Comparison of ENCODE assay signal across 19 cellular contexts in genomic region chr9:124359841-124360240, GRCh38. TPM values are rescaled to one million over a fixed set of nuclear protein-coding genes. Genes with fewer than 3 reads are reported as not detected.
DNase-seq lines count a peak whose midpoint lies in the region; ATAC-seq lines count a peak whose summit lies in the region.
"Had no signal": no experiment of that assay in that cellular context is flagged by ENCODE, and none has a peak within 500 bp of the region (broad histone marks: within the 10 kb centered on the region; RNA-seq: fewer than 3 reads in every experiment).

No MANE protein-coding gene starts in this region.

- no peak overlapping the region for H3K27ac ChIP-seq in CD8-positive, alpha-beta memory T cell (ENCODE audit: low read depth, low read length)

- no peaks in the 10 kb centered on the region for H3K27me3 ChIP-seq in CD8-positive, alpha-beta memory T cell (ENCODE audit: insufficient read depth, low read length, poor library complexity, severe bottlenecking)
- H3K27me3 ChIP-seq: MG63 had no signal

- H3K27ac Mint-ChIP-seq in activated CD4-positive, alpha-beta memory T cell treated with anti-CD3 and anti-CD28 coated beads for 36 hours: peak overlapping the region; percentile 65
- H3K27ac Mint-ChIP-seq in activated CD4-positive, alpha-beta memory T cell treated with anti-CD3 and anti-CD28 coated beads, Interleukin-2, amount 10 ng/mL, durations not matched to agents 7 days and 5 days: no peak overlapping the region
- H3K27ac Mint-ChIP-seq in CD8-positive, alpha-beta memory T cell: peak overlapping the region in 5 of 8 donors; percentile 10 to 72 (median 20)
- H3K27ac Mint-ChIP-seq in activated T-helper 17 cell treated with anti-CD3 and anti-CD28 coated beads, Interleukin-2, amount 50 U/mL, for 72 hours: peak overlapping the region; percentile 85
- H3K27ac Mint-ChIP-seq in memory B cell: peak overlapping the region; percentile 74
- H3K27ac Mint-ChIP-seq in activated CD8-positive, alpha-beta memory T cell treated with anti-CD3 and anti-CD28 coated beads, Interleukin-2, amount 10 ng/mL, durations not matched to agents 7 days and 5 days: no peak overlapping the region

- CTCF ChIA-PET in activated CD4-positive, alpha-beta memory T cell treated with anti-CD3 and anti-CD28 coated beads for 36 hours (lab: Charles Lee): interaction anchor here (0.6 to 1.3 kb wide), 2 partner anchors 60 to 233 kb away, joined by 3 to 4 read pairs; no protein-coding TSS in a partner anchor
- CTCF ChIA-PET in activated CD4-positive, alpha-beta memory T cell treated with anti-CD3 and anti-CD28 coated beads, Interleukin-2, amount 10 ng/mL, durations not matched to agents 7 days and 5 days (lab: Charles Lee): interaction anchor here (2.8 kb wide), 1 partner anchor 233 kb away, joined by 14 read pairs; no protein-coding TSS in a partner anchor
- CTCF ChIA-PET in CD8-positive, alpha-beta memory T cell (lab: Charles Lee): no interaction called here
- CTCF ChIA-PET in activated CD8-positive, alpha-beta memory T cell treated with anti-CD3 and anti-CD28 coated beads, Interleukin-2, amount 10 ng/mL, durations not matched to agents 7 days and 5 days (lab: Charles Lee): interaction anchor here (1.8 kb wide), 1 partner anchor 233 kb away, joined by 4 read pairs; no protein-coding TSS in a partner anchor

- H3K36me3 Mint-ChIP-seq in activated CD4-positive, alpha-beta memory T cell treated with anti-CD3 and anti-CD28 coated beads for 36 hours: no peaks in the 10 kb centered on the region
- peaks cover 8% of the 10 kb centered on the region for H3K36me3 Mint-ChIP-seq in activated CD4-positive, alpha-beta memory T cell treated with anti-CD3 and anti-CD28 coated beads, Interleukin-2, amount 10 ng/mL, durations not matched to agents 7 days and 5 days (ENCODE audit: low read depth)
- peaks cover 0 to 43% (median 10%) of the 10 kb centered on the region in 3 donors for H3K36me3 Mint-ChIP-seq in CD8-positive, alpha-beta memory T cell
- peaks cover 42% of the 10 kb centered on the region for H3K36me3 Mint-ChIP-seq in activated T-helper 17 cell treated with anti-CD3 and anti-CD28 coated beads, Interleukin-2, amount 50 U/mL, for 72 hours (ENCODE audit: low read depth)
- peaks cover 13% of the 10 kb centered on the region for H3K36me3 Mint-ChIP-seq in memory B cell
- no peaks in the 10 kb centered on the region for H3K36me3 Mint-ChIP-seq in activated CD8-positive, alpha-beta memory T cell treated with anti-CD3 and anti-CD28 coated beads, Interleukin-2, amount 10 ng/mL, durations not matched to agents 7 days and 5 days

- no peaks in the 10 kb centered on the region for H3K9me3 ChIP-seq in CD8-positive, alpha-beta memory T cell (ENCODE audit: low read length)
- H3K9me3 ChIP-seq: MG63 had no signal

- no peaks in the 10 kb centered on the region for H3K27me3 Mint-ChIP-seq in activated CD4-positive, alpha-beta memory T cell treated with anti-CD3 and anti-CD28 coated beads for 36 hours
- H3K27me3 Mint-ChIP-seq in activated CD4-positive, alpha-beta memory T cell treated with anti-CD3 and anti-CD28 coated beads, Interleukin-2, amount 10 ng/mL, durations not matched to agents 7 days and 5 days: no peaks in the 10 kb centered on the region
- no peaks in the 10 kb centered on the region for H3K27me3 Mint-ChIP-seq in CD8-positive, alpha-beta memory T cell
- H3K27me3 Mint-ChIP-seq in activated T-helper 17 cell treated with anti-CD3 and anti-CD28 coated beads, Interleukin-2, amount 50 U/mL, for 72 hours: no peaks in the 10 kb centered on the region
- H3K27me3 Mint-ChIP-seq in memory B cell: no peaks in the 10 kb centered on the region
- H3K27me3 Mint-ChIP-seq in activated CD8-positive, alpha-beta memory T cell treated with anti-CD3 and anti-CD28 coated beads, Interleukin-2, amount 10 ng/mL, durations not matched to agents 7 days and 5 days: no peaks in the 10 kb centered on the region
- H3K27me3 Mint-ChIP-seq: B cell had no signal

- H3K4me1 ChIP-seq in CD8-positive, alpha-beta memory T cell (ENCODE audit: insufficient read depth, low read length): peaks cover 4% of the 10 kb centered on the region

- peaks cover 49% of the 10 kb centered on the region for H3K4me1 Mint-ChIP-seq in activated CD4-positive, alpha-beta memory T cell treated with anti-CD3 and anti-CD28 coated beads for 36 hours (ENCODE audit: low read depth)
- H3K4me1 Mint-ChIP-seq in activated CD4-positive, alpha-beta memory T cell treated with anti-CD3 and anti-CD28 coated beads, Interleukin-2, amount 10 ng/mL, durations not matched to agents 7 days and 5 days: peaks cover 29% of the 10 kb centered on the region
- H3K4me1 Mint-ChIP-seq in CD8-positive, alpha-beta memory T cell: peaks cover 61 to 79% (median 76%) of the 10 kb centered on the region in 3 donors
- peaks cover 30% of the 10 kb centered on the region for H3K4me1 Mint-ChIP-seq in activated T-helper 17 cell treated with anti-CD3 and anti-CD28 coated beads, Interleukin-2, amount 50 U/mL, for 72 hours
- H3K4me1 Mint-ChIP-seq in memory B cell: peaks cover 13% of the 10 kb centered on the region
- H3K4me1 Mint-ChIP-seq in activated CD8-positive, alpha-beta memory T cell treated with anti-CD3 and anti-CD28 coated beads, Interleukin-2, amount 10 ng/mL, durations not matched to agents 7 days and 5 days: peaks cover 29% of the 10 kb centered on the region

- intact Hi-C loops in activated CD4-positive, alpha-beta memory T cell treated with anti-CD3 and anti-CD28 coated beads for 36 hours (cut with micrococcal nuclease): no loop called here

- DNase-seq in activated CD4-positive, alpha-beta memory T cell treated with anti-CD3 and anti-CD28 coated beads for 36 hours: no peak
- no peak for DNase-seq in activated CD4-positive, alpha-beta memory T cell treated with anti-CD3 and anti-CD28 coated beads, Interleukin-2, amount 10 ng/mL, durations not matched to agents 7 days and 5 days
- DNase-seq in CD8-positive, alpha-beta memory T cell: no peak
- DNase-seq in memory B cell (ENCODE audit: low spot score in 2 of 2): no peak
- no peak for DNase-seq in activated CD8-positive, alpha-beta memory T cell treated with anti-CD3 and anti-CD28 coated beads, Interleukin-2, amount 10 ng/mL, durations not matched to agents 7 days and 5 days
- DNase-seq in Kasumi-1 (lab: John Stamatoyannopoulos, UW): no peak
- DNase-seq: DMS79, Karpas-422, MG63, NCI-H1092, NCI-H1436 treated with DMSO at 0.1 percent for 48 hours, NCI-H2029 treated with DMSO at 0.1 percent for 48 hours, NCI-H2171, NCI-H446 treated with DMSO at 0.1 percent for 48 hours, NCI-H774, Right ventricle myocardium superior had no signal

- no peaks in the 10 kb centered on the region for H3K36me3 ChIP-seq in CD8-positive, alpha-beta memory T cell (ENCODE audit: insufficient read depth, low read length)

- ATAC-seq in activated T-helper 17 cell treated with anti-CD3 and anti-CD28 coated beads, Interleukin-2, amount 50 U/mL, for 72 hours (replicated peaks): peak; percentile 58
- ATAC-seq in memory B cell (ENCODE audit: low read depth): no peak
- no peak for ATAC-seq in activated CD8-positive, alpha-beta memory T cell treated with anti-CD3 and anti-CD28 coated beads, Interleukin-2, amount 10 ng/mL, durations not matched to agents 7 days and 5 days
- no peak for ATAC-seq in HG03439 (IDR thresholded peaks at IDR 0.05; ENCODE audit: unreplicated experiment)

- H3K9me3 Mint-ChIP-seq in activated CD4-positive, alpha-beta memory T cell treated with anti-CD3 and anti-CD28 coated beads for 36 hours: no peaks in the 10 kb centered on the region
- no peaks in the 10 kb centered on the region for H3K9me3 Mint-ChIP-seq in activated CD4-positive, alpha-beta memory T cell treated with anti-CD3 and anti-CD28 coated beads, Interleukin-2, amount 10 ng/mL, durations not matched to agents 7 days and 5 days
- H3K9me3 Mint-ChIP-seq in CD8-positive, alpha-beta memory T cell: no peaks in the 10 kb centered on the region
- no peaks in the 10 kb centered on the region for H3K9me3 Mint-ChIP-seq in activated T-helper 17 cell treated with anti-CD3 and anti-CD28 coated beads, Interleukin-2, amount 50 U/mL, for 72 hours
- H3K9me3 Mint-ChIP-seq in memory B cell: no peaks in the 10 kb centered on the region
- H3K9me3 Mint-ChIP-seq in activated CD8-positive, alpha-beta memory T cell treated with anti-CD3 and anti-CD28 coated beads, Interleukin-2, amount 10 ng/mL, durations not matched to agents 7 days and 5 days (ENCODE audit: low read depth): no peaks in the 10 kb centered on the region

- no peak overlapping the region for H3K4me3 Mint-ChIP-seq in activated CD4-positive, alpha-beta memory T cell treated with anti-CD3 and anti-CD28 coated beads for 36 hours
- no peak overlapping the region for H3K4me3 Mint-ChIP-seq in activated CD4-positive, alpha-beta memory T cell treated with anti-CD3 and anti-CD28 coated beads, Interleukin-2, amount 10 ng/mL, durations not matched to agents 7 days and 5 days
- H3K4me3 Mint-ChIP-seq in CD8-positive, alpha-beta memory T cell: no peak overlapping the region
- no peak overlapping the region for H3K4me3 Mint-ChIP-seq in activated T-helper 17 cell treated with anti-CD3 and anti-CD28 coated beads, Interleukin-2, amount 50 U/mL, for 72 hours
- H3K4me3 Mint-ChIP-seq in memory B cell: no peak overlapping the region
- no peak overlapping the region for H3K4me3 Mint-ChIP-seq in activated CD8-positive, alpha-beta memory T cell treated with anti-CD3 and anti-CD28 coated beads, Interleukin-2, amount 10 ng/mL, durations not matched to agents 7 days and 5 days
- H3K4me3 Mint-ChIP-seq: B cell had no signal

- POLR2A ChIA-PET in activated CD4-positive, alpha-beta memory T cell treated with anti-CD3 and anti-CD28 coated beads for 36 hours (lab: Charles Lee): interaction anchor here (0.6 kb wide), 1 partner anchor 212 kb away, joined by 3 read pairs; no protein-coding TSS in a partner anchor
- POLR2A ChIA-PET in activated CD4-positive, alpha-beta memory T cell treated with anti-CD3 and anti-CD28 coated beads, Interleukin-2, amount 10 ng/mL, durations not matched to agents 7 days and 5 days (lab: Charles Lee): no interaction called here
- POLR2A ChIA-PET in CD8-positive, alpha-beta memory T cell (lab: Charles Lee): no interaction called here

- no peak overlapping the region for H3K4me3 ChIP-seq in CD8-positive, alpha-beta memory T cell (ENCODE audit: low read length)
- H3K4me3 ChIP-seq: MG63 had no signal

RNA-seq across cellular contexts. Expression of gene PSMB7, which starts 55.4 kb away (rescaled TPM):
- total RNA-seq in activated CD4-positive, alpha-beta memory T cell treated with anti-CD3 and anti-CD28 coated beads for 36 hours: 100 to 1,000 TPM; 156 TPM
- 100 to 1,000 TPM; 113 to 120 TPM for total RNA-seq in activated CD4-positive, alpha-beta memory T cell treated with anti-CD3 and anti-CD28 coated beads, Interleukin-2, amount 10 ng/mL, durations not matched to agents 7 days and 5 days
- total RNA-seq in CD8-positive, alpha-beta memory T cell: 100 to 1,000 TPM; 215 TPM
- 161 TPM for polyA plus RNA-seq in CD8-positive, alpha-beta memory T cell
- total RNA-seq in activated T-helper 17 cell treated with anti-CD3 and anti-CD28 coated beads, Interleukin-2, amount 50 U/mL, for 72 hours: 100 to 1,000 TPM; 105 to 175 TPM
- 100 to 1,000 TPM; 124 to 142 TPM for total RNA-seq in activated CD8-positive, alpha-beta memory T cell treated with anti-CD3 and anti-CD28 coated beads, Interleukin-2, amount 10 ng/mL, durations not matched to agents 7 days and 5 days

Comparison
In these comparisons a context has a peak if more than half of its experiments do, and no peak if none do; other contexts are left out.
1. H3K27ac Mint-ChIP-seq: peak in activated CD4-positive, alpha-beta memory T cell treated with anti-CD3 and anti-CD28 coated beads for 36 hours (single experiment), CD8-positive, alpha-beta memory T cell (5 of 8), activated T-helper 17 cell treated with anti-CD3 and anti-CD28 coated beads, Interleukin-2, amount 50 U/mL, for 72 hours (single experiment) and memory B cell (single experiment); none in activated CD4-positive, alpha-beta memory T cell treated with anti-CD3 and anti-CD28 coated beads, Interleukin-2, amount 10 ng/mL, durations not matched to agents 7 days and 5 days (single experiment) and activated CD8-positive, alpha-beta memory T cell treated with anti-CD3 and anti-CD28 coated beads, Interleukin-2, amount 10 ng/mL, durations not matched to agents 7 days and 5 days (single experiment).